25 cellular contexts compared by ENCODE assay signal in genomic region chr10:43856299-43856698, GRCh38.
"Had no signal": no experiment of that assay in that cellular context is flagged by ENCODE, and none has a peak within 500 bp of the region (broad histone marks: within the 10 kb centered on the region; RNA-seq: fewer than 3 reads in every experiment).

No MANE protein-coding gene starts in this region.

- H3K27ac ChIP-seq: esophagus squamous epithelium, lower lobe of right lung, neutrophil, parathyroid adenoma, prostate gland, sigmoid colon, testis, upper lobe of left lung had no signal

- H3K36me3 ChIP-seq: esophagus squamous epithelium, lower lobe of right lung, neutrophil, prostate gland, right atrium auricular region, sigmoid colon, tibial artery, upper lobe of left lung had no signal

- H3K4me1 Mint-ChIP-seq: immature natural killer cell; natural killer cell; stimulated activated memory B cell treated with anti-CD40 and anti-IgM and Interleukin-4, amounts not matched to agents 10 μg/mL and 1 μg/mL and 100 μg/mL, for 72 hours had no signal

- H3K27ac Mint-ChIP-seq: effector memory CD8-positive, alpha-beta T cell; immature natural killer cell; natural killer cell; stimulated activated memory B cell treated with anti-CD40 and anti-IgM and Interleukin-4, amounts not matched to agents 10 μg/mL and 1 μg/mL and 100 μg/mL, for 72 hours had no signal

- DNase-seq: dermis blood vessel endothelial cell; effector memory CD8-positive, alpha-beta T cell; erythroblast; esophagus squamous epithelium; foreskin melanocyte; glutamatergic neuron; hypothalamus; immature natural killer cell; kidney glomerular epithelial cell; left colon; lower lobe of right lung; natural killer cell; sigmoid colon; stimulated activated CD4-positive, alpha-beta T cell treated with anti-CD3 and anti-CD28 coated beads, Interleukin-4, amount 100 ng/mL, for 4 hours; stimulated activated naive CD8-positive, alpha-beta T cell treated with anti-CD3 and anti-CD28 coated beads, Interleukin-15, Interleukin-2, amounts not matched to agents 100 U/mL and 50 U/mL, for 24 hours; substantia nigra; testis; tibial artery; upper lobe of left lung had no signal

- ATAC-seq: effector memory CD8-positive, alpha-beta T cell; left colon; natural killer cell; stimulated activated memory B cell treated with anti-CD40 and anti-IgM and Interleukin-4, amounts not matched to agents 10 μg/mL and 1 μg/mL and 100 μg/mL, for 72 hours had no signal

- H3K9me3 ChIP-seq: esophagus squamous epithelium, lower lobe of right lung, neutrophil, prostate gland, right atrium auricular region, sigmoid colon, testis, tibial artery, upper lobe of left lung had no signal

- H2AFZ ChIP-seq: parathyroid adenoma had no signal

- H3K36me3 Mint-ChIP-seq: immature natural killer cell; natural killer cell; stimulated activated memory B cell treated with anti-CD40 and anti-IgM and Interleukin-4, amounts not matched to agents 10 μg/mL and 1 μg/mL and 100 μg/mL, for 72 hours had no signal

- H3K4me3 ChIP-seq: coronary artery, esophagus squamous epithelium, lower lobe of right lung, prostate gland, right atrium auricular region, sigmoid colon, testis, tibial artery, upper lobe of left lung had no signal

- H3K4me1 ChIP-seq: esophagus squamous epithelium, lower lobe of right lung, parathyroid adenoma, prostate gland, testis, upper lobe of left lung had no signal

- H3K9me3 Mint-ChIP-seq: effector memory CD8-positive, alpha-beta T cell; immature natural killer cell; natural killer cell; stimulated activated memory B cell treated with anti-CD40 and anti-IgM and Interleukin-4, amounts not matched to agents 10 μg/mL and 1 μg/mL and 100 μg/mL, for 72 hours had no signal

- H3K79me2 ChIP-seq: parathyroid adenoma had no signal

- H3K27me3 ChIP-seq: esophagus squamous epithelium, right atrium auricular region, sigmoid colon, testis, tibial artery, upper lobe of left lung had no signal

- H3K27me3 Mint-ChIP-seq: stimulated activated memory B cell treated with anti-CD40 and anti-IgM and Interleukin-4, amounts not matched to agents 10 μg/mL and 1 μg/mL and 100 μg/mL, for 72 hours had no signal

- H3K4me3 Mint-ChIP-seq: effector memory CD8-positive, alpha-beta T cell; immature natural killer cell; natural killer cell; stimulated activated memory B cell treated with anti-CD40 and anti-IgM and Interleukin-4, amounts not matched to agents 10 μg/mL and 1 μg/mL and 100 μg/mL, for 72 hours had no signal
